ENCODE assay signal across 1 cellular context in the genomic region with DNA sequence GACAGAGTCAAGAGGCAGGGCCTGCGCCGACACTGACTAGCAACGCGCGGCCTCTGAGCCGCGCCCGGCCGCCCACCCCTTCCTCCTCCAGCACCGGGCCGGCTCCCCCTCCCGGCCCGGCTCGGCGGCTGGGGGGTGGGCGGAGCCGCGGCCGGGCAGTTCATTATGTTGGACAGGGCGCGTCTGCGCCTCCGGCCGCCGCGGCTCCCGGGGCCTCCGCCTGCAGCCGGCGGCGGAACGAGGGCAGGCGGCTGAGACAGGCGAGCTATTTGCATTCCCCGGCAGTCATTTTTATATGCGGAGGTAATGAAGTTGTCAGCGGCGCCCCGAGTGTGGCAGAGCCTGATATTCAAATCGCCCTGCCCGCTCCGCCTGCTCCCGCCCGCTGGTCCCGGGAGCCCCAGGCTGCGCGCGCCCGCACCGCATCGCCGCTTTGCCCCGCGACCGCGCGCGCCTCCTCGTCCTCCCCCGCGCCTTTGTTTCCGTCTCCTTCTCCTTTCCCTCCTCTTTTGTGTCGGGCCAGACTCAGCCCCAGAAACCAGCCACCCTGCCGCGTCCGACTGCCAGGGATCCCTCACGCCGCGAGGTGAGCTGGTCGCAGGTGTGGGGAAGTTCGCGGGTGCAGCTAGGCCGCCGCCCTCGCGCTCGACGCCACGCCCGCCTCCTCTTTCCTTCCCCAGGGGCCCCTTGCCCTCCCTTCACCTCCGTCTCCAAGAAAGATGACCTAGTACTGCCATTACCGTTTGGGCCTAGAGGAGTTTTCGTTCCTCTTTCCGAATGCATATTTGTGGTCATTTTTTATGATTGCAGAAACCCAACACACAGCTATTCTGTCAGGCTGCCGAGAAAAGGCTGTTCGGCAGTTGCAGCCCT.
TF ChIP-seq lines count a peak whose summit lies in the region.

No MANE protein-coding gene starts in this region.

TF ChIP-seq in A549, 52 proteins besides CTCF, POLR2A, EP300 and RAD21 (continued from another document):
- TF ChIP-seq, protein P1, sequence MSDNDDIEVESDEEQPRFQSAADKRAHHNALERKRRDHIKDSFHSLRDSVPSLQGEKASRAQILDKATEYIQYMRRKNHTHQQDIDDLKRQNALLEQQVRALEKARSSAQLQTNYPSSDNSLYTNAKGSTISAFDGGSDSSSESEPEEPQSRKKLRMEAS (IDR thresholded peaks at IDR 0.05), result peak; percentile 85
- TF ChIP-seq RNF2 (IDR thresholded peaks at IDR 0.05; ENCODE audit: borderline replicate concordance, low read depth) (0 out of 2 replicates have a peak, but pooled peaks have one; percentile 70), CHD4 (IDR thresholded peaks at IDR 0.05; ENCODE audit: borderline replicate concordance) (no peak), RARB (CRISPR knock-in tag; IDR thresholded peaks at IDR 0.05) (no peak)
